ENCODE assay signal across 8 cellular contexts in genomic region chr1:78114034-78114956, GRCh38.
DNase-seq lines count a peak whose midpoint lies in the region; TF ChIP-seq lines count a peak whose summit lies in the region.

No MANE protein-coding gene starts in this region.

- no peak overlapping the region for H3K4me3 ChIP-seq in GM12865 (ENCODE audit: low read depth, low read length)
- no peak overlapping the region for H3K4me3 ChIP-seq in HAP-1

- H3K9me3 ChIP-seq in HAP-1: no peaks in the 10 kb centered on the region

- no peaks in the 10 kb centered on the region for H3K36me3 ChIP-seq in HAP-1 (replicated peaks)

- peak; percentile 65 for TF ChIP-seq CTCF in GM12865 (IDR thresholded peaks at IDR 0.05; ENCODE audit: insufficient read depth, low read depth, low read length, missing control alignments)

- in situ Hi-C loops in HAP-1 (cut with MboI; ENCODE audit: low sequenced_read_pairs): loop anchor here (25.0 kb wide), 1 partner anchor 952 kb away; no protein-coding TSS in a partner anchor

- no peaks in the 10 kb centered on the region for H3K27me3 ChIP-seq in HAP-1 (ENCODE audit: low read depth)

- no peaks in the 10 kb centered on the region for H3K4me1 ChIP-seq in HAP-1

- DNase-seq in GM12865 (ENCODE audit: low read depth) (peak; percentile 80), HAP-1 (ENCODE audit: low spot score in 2 of 2) (peak; percentile 73 to 74), LoVo (ENCODE audit: low spot score) (peak; percentile 77), RPMI8226 (peak; percentile 63), glomerular visceral epithelial cell (ENCODE audit: extremely low spot score) (peak; percentile 80), putamen (ENCODE audit: low spot score) (peak; percentile 76), mesenteric fat pad (ENCODE audit: low spot score) (no peak)
- peak; percentile 51 for DNase-seq in activated naive CD4-positive, alpha-beta T cell treated with anti-CD3 and anti-CD28 coated beads, Interleukin-2, amount 50 U/mL, for 16 hours
